Comparison of ENCODE assay signal across 18 cellular contexts in genomic region chr18:66393463-66393862, GRCh38.
"Had no signal": no experiment of that assay in that cellular context is flagged by ENCODE, and none has a peak within 500 bp of the region (broad histone marks: within the 10 kb centered on the region; RNA-seq: fewer than 3 reads in every experiment).

No MANE protein-coding gene starts in this region.

- H3K4me3 ChIP-seq: gastrocnemius medialis, heart right ventricle, lower lobe of right lung, tibial artery had no signal

- H3K27ac ChIP-seq: gastrocnemius medialis, heart right ventricle, lower lobe of right lung, tibial artery, WERI-Rb-1 had no signal

- H3K27me3 Mint-ChIP-seq: activated CD8-positive, alpha-beta T cell treated with anti-CD3 and anti-CD28 coated beads for 36 hours; activated naive CD8-positive, alpha-beta T cell treated with anti-CD3 and anti-CD28 coated beads for 36 hours; activated T-helper 17 cell treated with anti-CD3 and anti-CD28 coated beads, Interleukin-2, amount 50 U/mL, for 72 hours had no signal

- H3K4me1 ChIP-seq: gastrocnemius medialis, heart right ventricle, lower lobe of right lung, tibial artery had no signal

- H3K4me1 Mint-ChIP-seq: activated naive CD8-positive, alpha-beta T cell treated with anti-CD3 and anti-CD28 coated beads for 36 hours; activated T-helper 17 cell treated with anti-CD3 and anti-CD28 coated beads, Interleukin-2, amount 50 U/mL, for 72 hours; natural killer cell had no signal

- H3K9me3 ChIP-seq: gastrocnemius medialis had no signal

- H3K27me3 ChIP-seq: gastrocnemius medialis, heart right ventricle, tibial artery had no signal

- DNase-seq: activated CD8-positive, alpha-beta T cell treated with anti-CD3 and anti-CD28 coated beads for 36 hours; activated naive CD4-positive, alpha-beta T cell; activated naive CD8-positive, alpha-beta T cell treated with anti-CD3 and anti-CD28 coated beads for 36 hours; activated T-cell treated with anti-CD3 and anti-CD28 coated beads, Interleukin-2, amount 50 U/mL, for 1 hour; amniotic stem cell; effector CD4-positive, alpha-beta T cell; gastrocnemius medialis; heart right ventricle; lower lobe of right lung; natural killer cell; nucleus accumbens; stimulated activated CD4-positive, alpha-beta T cell treated with anti-CD3 and anti-CD28 coated beads, Interleukin-2, amount 100 ng/mL, for 24 hours; stimulated activated naive CD8-positive, alpha-beta T cell treated with anti-CD3 and anti-CD28 coated beads, Interleukin-15, Interleukin-2, amounts not matched to agents 100 U/mL and 50 U/mL, for 24 hours; substantia nigra; tibial artery; WERI-Rb-1 had no signal

- H3K36me3 Mint-ChIP-seq: activated naive CD8-positive, alpha-beta T cell treated with anti-CD3 and anti-CD28 coated beads for 36 hours had no signal

- H3K36me3 ChIP-seq: gastrocnemius medialis, heart right ventricle, lower lobe of right lung, tibial artery, WERI-Rb-1 had no signal

- ATAC-seq: activated CD8-positive, alpha-beta T cell treated with anti-CD3 and anti-CD28 coated beads for 36 hours; activated T-helper 17 cell treated with anti-CD3 and anti-CD28 coated beads, Interleukin-2, amount 50 U/mL, for 72 hours; esophagus mucosa; gastrocnemius medialis; heart right ventricle; lower lobe of right lung; natural killer cell; stimulated activated naive CD8-positive, alpha-beta T cell treated with anti-CD3 and anti-CD28 coated beads, Interleukin-15, Interleukin-2, amounts not matched to agents 100 U/mL and 50 U/mL, for 24 hours had no signal

- H3K4me3 Mint-ChIP-seq: activated CD8-positive, alpha-beta T cell treated with anti-CD3 and anti-CD28 coated beads for 36 hours; activated naive CD8-positive, alpha-beta T cell treated with anti-CD3 and anti-CD28 coated beads for 36 hours; activated T-helper 17 cell treated with anti-CD3 and anti-CD28 coated beads, Interleukin-2, amount 50 U/mL, for 72 hours; natural killer cell had no signal

- H3K27ac Mint-ChIP-seq: activated CD8-positive, alpha-beta T cell treated with anti-CD3 and anti-CD28 coated beads for 36 hours; activated naive CD8-positive, alpha-beta T cell treated with anti-CD3 and anti-CD28 coated beads for 36 hours; activated T-helper 17 cell treated with anti-CD3 and anti-CD28 coated beads, Interleukin-2, amount 50 U/mL, for 72 hours; natural killer cell had no signal
